Comparison of ENCODE assay signal across 8 cellular contexts in the genomic region with DNA sequence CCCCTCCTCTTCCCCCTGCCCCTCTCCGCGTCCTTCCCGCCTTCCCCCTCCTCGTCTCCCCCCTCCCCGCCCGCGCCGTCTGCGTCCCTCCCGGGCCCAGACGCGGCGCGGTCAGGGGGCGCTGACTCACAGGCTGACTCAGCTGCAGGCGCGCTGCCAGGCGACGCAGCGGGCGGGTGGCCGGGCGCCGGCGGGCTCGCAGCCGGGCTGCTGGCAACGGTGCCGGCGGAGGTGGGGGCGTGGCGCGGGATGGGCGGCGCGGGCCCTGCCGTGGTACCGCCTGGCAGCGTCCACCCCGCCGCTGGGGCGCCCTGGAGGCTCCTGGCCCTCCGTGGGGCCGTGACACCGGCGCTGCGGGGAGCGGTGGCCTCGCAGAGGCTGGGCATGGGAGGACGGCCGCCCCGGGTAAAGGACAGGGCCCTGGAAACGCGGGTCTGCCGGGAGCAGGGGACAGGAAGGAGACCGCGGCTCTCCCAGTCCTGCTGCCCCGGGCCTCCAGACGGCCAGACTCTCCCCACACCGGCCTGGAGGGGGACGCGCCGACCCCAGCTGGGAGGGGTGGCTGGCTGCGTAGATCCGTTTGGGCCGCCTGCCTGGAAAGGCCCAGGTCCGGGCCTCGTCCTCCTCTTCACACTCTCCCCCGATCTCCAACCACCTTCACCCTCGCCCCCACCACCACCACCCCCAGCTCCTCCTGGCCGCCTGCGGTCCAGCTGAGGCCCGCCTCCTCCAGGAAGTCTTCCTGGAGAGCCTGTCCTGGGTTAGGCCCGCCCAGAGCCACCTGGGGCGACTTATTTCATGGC. TPM values are rescaled to one million over a fixed set of nuclear protein-coding genes. Genes with fewer than 3 reads are reported as not detected.
A peak's percentile ranks its signal among the peaks of the same experiment; 100 is the strongest.
DNase-seq lines count a peak whose midpoint lies in the region; ATAC-seq and TF ChIP-seq lines count a peak whose summit lies in the region.

No MANE protein-coding gene starts in this region.

- peaks cover 13 to 17% of the 10 kb centered on the region in 2 experiments for H3K4me1 Mint-ChIP-seq in H9

- H3K36me3 Mint-ChIP-seq in H9 (ENCODE audit: insufficient read depth in 1 of 3, low read depth in 3 of 3): peaks cover 0 to 7% (median 3%) of the 10 kb centered on the region in 3 experiments; a peak in 3 of 7 replicates

- H3K27me3 Mint-ChIP-seq in H9 (ENCODE audit: low read depth): peaks cover 4% of the 10 kb centered on the region; the same call in 1 of the 2 replicates

- H3K4me3 ChIP-seq in DOHH2 (ENCODE audit: low read length) (peak overlapping the region; percentile 62), heart left ventricle (peak overlapping the region; percentile 9 to 75 (median 59)), tibial nerve (peak overlapping the region in 3 of 4 donors; percentile 29 to 62 (median 48))

- 0 out of 2 replicates have a peak, but pooled peaks cover 3% of the 10 kb centered on the region for H3K27me3 ChIP-seq in DOHH2 (ENCODE audit: control insufficient read depth, low read length)
- H3K27me3 ChIP-seq in H9 (ENCODE audit: insufficient read depth, low read length): no peaks in the 10 kb centered on the region
- H3K27me3 ChIP-seq in heart left ventricle: no peaks in the 10 kb centered on the region
- H3K27me3 ChIP-seq in tibial nerve: no peaks in the 10 kb centered on the region

- H4K5ac ChIP-seq in H9 (ENCODE audit: insufficient read length, low read depth, low read length): no peak overlapping the region

- no CpG with 5 or more reads among the region's 75 CpGs for WGBS in H9 (ENCODE audit: extremely low coverage, insufficient read length, low lambda C conversion rate)
- WGBS in adipose tissue, 3 donors: 6 to 14% (median 7%) methylated on average over 29 to 75 of the region's 75 CpGs
- WGBS in heart left ventricle, 4 donors: 5 to 19% (median 10%) methylated on average over 16 to 75 of the region's 75 CpGs
- WGBS in tibial nerve, 2 donors: 18 to 23% methylated on average over 18 to 27 of the region's 75 CpGs

- TF ChIP-seq POLR2A in heart left ventricle (IDR thresholded peaks at IDR 0.05) (peak in 1 of 2 donors; percentile 54), tibial nerve (IDR thresholded peaks at IDR 0.05) (peak in 1 of 2 donors; percentile 71)

- no peak overlapping the region for H3K23ac ChIP-seq in H9 (ENCODE audit: insufficient read length, low read depth, low read length)

- no peaks in the 10 kb centered on the region for H3K79me2 ChIP-seq in DOHH2 (ENCODE audit: control insufficient read depth, low read length)
- no peaks in the 10 kb centered on the region for H3K79me2 ChIP-seq in H9 (ENCODE audit: insufficient read depth, low read length)

- no peak overlapping the region for H3K56ac ChIP-seq in H9 (ENCODE audit: insufficient read length, low read depth, low read length)

- no peaks in the 10 kb centered on the region for H3K79me1 ChIP-seq in H9 (ENCODE audit: insufficient read depth, low read depth, low read length, poor library complexity, severe bottlenecking)

- H2AK5ac ChIP-seq in H9 (ENCODE audit: insufficient read length, low read length): no peak overlapping the region

- no peaks in the 10 kb centered on the region for H4K20me1 ChIP-seq in DOHH2 (ENCODE audit: control insufficient read depth, insufficient read depth, low read depth, low read length)
- H4K20me1 ChIP-seq in H9 (ENCODE audit: control insufficient read depth, insufficient read depth, insufficient read length): no peaks in the 10 kb centered on the region

- ATAC-seq in heart left ventricle: peak; percentile 74 to 95 (median 92)

- H2AFZ ChIP-seq in H9 (ENCODE audit: low read length): no peak overlapping the region

- peaks cover 3% of the 10 kb centered on the region in 2 experiments; a peak in 2 of 5 replicates for H3K9me3 Mint-ChIP-seq in H9

- no peak overlapping the region for H2BK120ac ChIP-seq in H9 (ENCODE audit: low read depth, low read length, poor library complexity, severe bottlenecking)

- TF ChIP-seq CTCF in DOHH2 (IDR thresholded peaks at IDR 0.05; ENCODE audit: low read depth, low read length, poor library complexity, severe bottlenecking) (no peak), H9 (conservative IDR thresholded peaks at IDR 0.05) (no peak), heart left ventricle (IDR thresholded peaks at IDR 0.05) (no peak), tibial nerve (IDR thresholded peaks at IDR 0.05) (peak in 2 of 5 experiments; percentile 24 to 40)

- H3K27ac Mint-ChIP-seq in H9: no peak overlapping the region

- H2BK5ac ChIP-seq in H9 (ENCODE audit: insufficient read length, low read length): no peak overlapping the region

- H3K9ac ChIP-seq in H9 (ENCODE audit: extremely low read depth, insufficient read length, low read length): no peak overlapping the region

- H3K4ac ChIP-seq in H9 (ENCODE audit: low read depth, low read length): no peak overlapping the region

- H2BK20ac ChIP-seq in H9 (ENCODE audit: low read depth, low read length, poor library complexity, severe bottlenecking): no peak overlapping the region

- no peak overlapping the region for H4K91ac ChIP-seq in H9 (ENCODE audit: insufficient read length, low read depth, low read length)

- no peaks in the 10 kb centered on the region for H3K9me2 ChIP-seq in DOHH2 (replicated peaks; ENCODE audit: control insufficient read depth, low read length)

- DNase-seq in H9: peak; percentile 94
- DNase-seq in MV-4-11 (lab: John Stamatoyannopoulos, UW): peak; percentile 68
- DNase-seq in T follicular helper cell (ENCODE audit: low read depth): peak; percentile 87
- peak; percentile 93 to 97 (median 94) for DNase-seq in heart left ventricle
- DNase-seq in pons (ENCODE audit: low spot score): peak; percentile 84
- peak; percentile 79 to 81 for DNase-seq in tibial nerve (ENCODE audit: low spot score in 2 of 2)

- H4K8ac ChIP-seq in H9 (replicated peaks; ENCODE audit: insufficient read length, low read depth, low read length): no peak overlapping the region

- H3K27ac ChIP-seq in DOHH2 (ENCODE audit: low read depth, low read length) (no peak overlapping the region), H9 (ENCODE audit: insufficient read length, low read depth, low read length) (no peak overlapping the region), adipose tissue (ENCODE audit: low read depth, low read length) (peak overlapping the region; percentile 11), heart left ventricle (peak overlapping the region; percentile 78 to 94 (median 90)), tibial nerve (peak overlapping the region; percentile 80 to 96 (median 90))

- peak in 1 of 2 donors; percentile 81 for TF ChIP-seq EP300 in tibial nerve (IDR thresholded peaks at IDR 0.05)

- intact Hi-C loops in heart left ventricle (cut with DNase I): no loop called here

- H3K9me3 ChIP-seq in DOHH2 (ENCODE audit: control insufficient read depth, insufficient read depth, low read length): no peaks in the 10 kb centered on the region
- no peaks in the 10 kb centered on the region for H3K9me3 ChIP-seq in H9 (ENCODE audit: control insufficient read depth, low read depth, low read length)
- peaks cover 0 to 5% (median 0%) of the 10 kb centered on the region in 12 donors for H3K9me3 ChIP-seq in heart left ventricle
- peaks cover 0 to 3% (median 0%) of the 10 kb centered on the region in 4 donors for H3K9me3 ChIP-seq in tibial nerve

- 0 out of 2 replicates have a peak, but pooled peaks cover 6% of the 10 kb centered on the region for H3F3A ChIP-seq in DOHH2 (ENCODE audit: control insufficient read depth, insufficient read depth)

- H2BK12ac ChIP-seq in H9 (ENCODE audit: insufficient read length, low read depth, low read length): no peak overlapping the region

- H3K23me2 ChIP-seq in H9 (ENCODE audit: insufficient read length, low read depth, low read length, poor library complexity, severe bottlenecking): peaks cover 3% of the 10 kb centered on the region

- peak overlapping the region; percentile 56 to 83 for H3K4me3 Mint-ChIP-seq in H9

- no peaks in the 10 kb centered on the region for H3K36me3 ChIP-seq in DOHH2 (ENCODE audit: control insufficient read depth, low read length)
- H3K36me3 ChIP-seq in heart left ventricle: no peaks in the 10 kb centered on the region
- H3K36me3 ChIP-seq in tibial nerve: no peaks in the 10 kb centered on the region

- no peak overlapping the region for H3K14ac ChIP-seq in H9 (ENCODE audit: insufficient read depth, low read length)

- H2BK15ac ChIP-seq in H9 (ENCODE audit: low read depth, low read length): no peak overlapping the region

- H3K4me2 ChIP-seq in DOHH2 (ENCODE audit: low read length): peak overlapping the region; percentile 72
- H3K4me2 ChIP-seq in H9 (ENCODE audit: insufficient read depth, insufficient read length, low read length): peak overlapping the region; percentile 44

- no peak overlapping the region for H3T11ph ChIP-seq in H9 (ENCODE audit: low read length)

- H3K4me1 ChIP-seq in DOHH2 (ENCODE audit: control insufficient read depth, low read length) (peaks cover 36% of the 10 kb centered on the region), H9 (ENCODE audit: insufficient read depth, low read length) (peaks cover 2% of the 10 kb centered on the region), heart left ventricle (peaks cover 0 to 67% (median 23%) of the 10 kb centered on the region in 12 donors), tibial nerve (peaks cover 3 to 35% (median 23%) of the 10 kb centered on the region in 4 donors)

- H3K18ac ChIP-seq in H9 (ENCODE audit: insufficient read length, low read depth, low read length): no peak overlapping the region

RNA-seq across cellular contexts. Expression of gene PROC, which starts 10.0 kb away (rescaled TPM):
- total RNA-seq in H9 (2021): 0.37 and 0.61 TPM in 2 replicates
- polyA plus RNA-seq in adipose tissue: under 1 TPM in 2 of 3 donors, not detected in 1; 0.12 to 0.22 TPM
- total RNA-seq in heart left ventricle: not detected
- not detected for polyA plus RNA-seq in heart left ventricle
- total RNA-seq in tibial nerve: not detected

RNA-seq across cellular contexts. Expression of gene MAP3K2, which starts 20.4 kb away (rescaled TPM):
- total RNA-seq in H9 (2021): 25.8 and 26.8 TPM in 2 replicates
- polyA plus RNA-seq in adipose tissue: 1 to 10 TPM; 4.0 to 8.7 (median 8.3) TPM
- total RNA-seq in heart left ventricle: 10 to 100 TPM; 19.1 to 37.6 (median 26.1) TPM
- polyA plus RNA-seq in heart left ventricle: 1 to 10 TPM; 4.0 to 7.5 TPM
- 10 to 100 TPM; 34.2 to 69.5 (median 61.1) TPM for total RNA-seq in tibial nerve

Comparison
In these comparisons a context has a peak if more than half of its experiments do, and no peak if none do; other contexts are left out.
1. H3K27ac ChIP-seq: peak in adipose tissue (single experiment), heart left ventricle (12 of 12) and tibial nerve (4 of 4); none in DOHH2 (single experiment) and H9 (single experiment).
2. Peak in every context shown above with its lines, with median percentiles within 50 percentile points of each other: H3K4me3 ChIP-seq and DNase-seq.